ENCODE assay signal across 21 cellular contexts in genomic region chr9:93859431-93860215, GRCh38.
A peak's percentile ranks its signal among the peaks of the same experiment; 100 is the strongest.
DNase-seq lines count a peak whose midpoint lies in the region; ATAC-seq and TF ChIP-seq lines count a peak whose summit lies in the region.
"Had no signal": no experiment of that assay in that cellular context is flagged by ENCODE, and none has a peak within 500 bp of the region (broad histone marks: within the 10 kb centered on the region; RNA-seq: fewer than 3 reads in every experiment).

No MANE protein-coding gene starts in this region.

- H3K14ac ChIP-seq in neuronal stem cell (ENCODE audit: low read length), result no peak overlapping the region

- no peak overlapping the region for H3K4me2 ChIP-seq in GM23338
- no peak overlapping the region for H3K4me2 ChIP-seq in neuronal stem cell (ENCODE audit: insufficient read depth, low read length, poor library complexity, severe bottlenecking)

- peaks cover 25% of the 10 kb centered on the region for H3K4me1 Mint-ChIP-seq in GM23338
- H3K4me1 Mint-ChIP-seq: activated CD4-positive, alpha-beta T cell treated with anti-CD3 and anti-CD28 coated beads, Interleukin-2, amount 10 ng/mL, durations not matched to agents 24 days and 14 days had no signal

- no peak overlapping the region; the same call in 1 of the 2 replicates for H3K27ac Mint-ChIP-seq in GM23338
- H3K27ac Mint-ChIP-seq: activated CD4-positive, alpha-beta T cell treated with anti-CD3 and anti-CD28 coated beads, Interleukin-2, amount 10 ng/mL, durations not matched to agents 24 days and 14 days; activated naive CD4-positive, alpha-beta T cell treated with anti-CD3 and anti-CD28 coated beads, Interleukin-2, amount 50 U/mL, for 72 hours; T-helper 1 cell treated with Interleukin-12 subunit alpha and Interleukin-12 subunit beta and Interleukin-4 antibody, amounts not matched to agents 30 μg/mL and 1 μg/mL, for 36 hours had no signal

- intact Hi-C loops in Panc1 (cut with micrococcal nuclease; ENCODE audit: unreplicated experiment), result no loop called here

- no peaks in the 10 kb centered on the region for H4K20me1 ChIP-seq in GM23338 (replicated peaks; ENCODE audit: insufficient read depth)

- H3K79me2 ChIP-seq in GM23338 (replicated peaks; ENCODE audit: insufficient read depth), result no peaks in the 10 kb centered on the region

- H3K36me3 Mint-ChIP-seq in GM23338 (ENCODE audit: low read depth), result no peaks in the 10 kb centered on the region; the same call in 2 of the 3 replicates
- H3K36me3 Mint-ChIP-seq: activated naive CD4-positive, alpha-beta T cell treated with anti-CD3 and anti-CD28 coated beads, Interleukin-2, amount 50 U/mL, for 72 hours had no signal

- CTCF ChIA-PET in Panc1 (lab: Charles Lee), result interaction anchor here (0.6 kb wide), 2 partner anchors 16 to 81 kb away, joined by 6 to 8 read pairs; no protein-coding TSS in a partner anchor

- no peak overlapping the region for H4K8ac ChIP-seq in neuronal stem cell (ENCODE audit: low read depth, low read length)

- H2BK120ac ChIP-seq in neuronal stem cell (ENCODE audit: low read depth, low read length), result no peak overlapping the region

- in situ Hi-C loops in Panc1 (cut with HindIII; ENCODE audit: low pct_unique_long_range_greater_than_20kb, low sequenced_read_pairs), result no loop called here

- no peak overlapping the region for H3K9ac ChIP-seq in neuronal stem cell (ENCODE audit: low read depth, low read length, poor library complexity)

- no peak overlapping the region for H2BK15ac ChIP-seq in neuronal stem cell (ENCODE audit: low read length)

- H3K9me2 ChIP-seq in GM23338 (ENCODE audit: insufficient read depth), result no peaks in the 10 kb centered on the region

- H2BK5ac ChIP-seq in neuronal stem cell (ENCODE audit: low read length), result no peak overlapping the region

- H3K4me1 ChIP-seq in GM23338 (ENCODE audit: insufficient read depth), result peaks cover 13% of the 10 kb centered on the region; the same call in 1 of the 2 replicates
- H3K4me1 ChIP-seq in Panc1 (ENCODE audit: control insufficient read depth, insufficient read depth, low read length), result no peaks in the 10 kb centered on the region
- H3K4me1 ChIP-seq in neuronal stem cell (ENCODE audit: control insufficient read depth in 2 of 2, insufficient read depth in 1 of 2, low read depth in 1 of 2, low read length in 2 of 2), result peaks cover 0 to 9% of the 10 kb centered on the region in 2 donors
- H3K4me1 ChIP-seq: ascending aorta, transverse colon had no signal

- peak; percentile 5 for DNase-seq in NCI-H748 (lab: John Stamatoyannopoulos, UW; ENCODE audit: unreplicated experiment)
- DNase-seq in NCI-H748 treated with DMSO at 0.1 percent for 48 hours (lab: John Stamatoyannopoulos, UW), result no peak
- peak; percentile 40 for DNase-seq in GM23338 (ENCODE audit: low spot score)
- DNase-seq in Panc1 (ENCODE audit: low read depth, low spot score), result no peak
- no peak for DNase-seq in neuronal stem cell (ENCODE audit: low spot score)
- DNase-seq in GM10266 (ENCODE audit: extremely low spot score), result no peak
- no peak for DNase-seq in GM19240 (ENCODE audit: insufficient read length, low spot score)
- no peak for DNase-seq in stimulated activated naive CD4-positive, alpha-beta T cell treated with Interleukin-2 at 50 U/mL for 16 hours (lab: John Stamatoyannopoulos, UW)
- DNase-seq: activated CD4-positive, alpha-beta T cell treated with anti-CD3 and anti-CD28 coated beads, Interleukin-2, amount 10 ng/mL, durations not matched to agents 24 days and 14 days; caudate nucleus; COR-L47; dermis blood vessel endothelial cell; HCEC 1CT; left cardiac atrium; NCI-H1417 treated with DMSO at 0.1 percent for 48 hours; stimulated activated CD4-positive, alpha-beta T cell treated with anti-CD3 and anti-CD28 coated beads, Interleukin-2, amount 100 ng/mL, for 48 hours; stomach; transverse colon had no signal

- no peak overlapping the region for H3K4me3 Mint-ChIP-seq in GM23338
- H3K4me3 Mint-ChIP-seq: activated CD4-positive, alpha-beta T cell treated with anti-CD3 and anti-CD28 coated beads, Interleukin-2, amount 10 ng/mL, durations not matched to agents 24 days and 14 days; T-helper 1 cell treated with Interleukin-12 subunit alpha and Interleukin-12 subunit beta and Interleukin-4 antibody, amounts not matched to agents 30 μg/mL and 1 μg/mL, for 36 hours had no signal

- H3K27me3 Mint-ChIP-seq in GM23338 (ENCODE audit: insufficient read depth, low read depth, poor library complexity), result peaks cover 16% of the 10 kb centered on the region

- H3K36me3 ChIP-seq in GM23338 (ENCODE audit: insufficient read depth), result no peaks in the 10 kb centered on the region
- no peaks in the 10 kb centered on the region for H3K36me3 ChIP-seq in Panc1 (ENCODE audit: control insufficient read depth, insufficient read depth, low read length)
- no peaks in the 10 kb centered on the region for H3K36me3 ChIP-seq in neuronal stem cell (replicated peaks in 1 of 2; ENCODE audit: control insufficient read depth in 2 of 2, insufficient read depth in 2 of 2, low read length in 2 of 2)
- H3K36me3 ChIP-seq: ascending aorta, stomach, transverse colon had no signal

- TF ChIP-seq CTCF in GM23338 (conservative IDR thresholded peaks at IDR 0.05; ENCODE audit: low read depth in 2 of 2) (peak; percentile 41 to 64), Panc1 (IDR thresholded peaks at IDR 0.05) (peak; percentile 61; the same call in 1 of the 2 replicates), GM10266 (IDR thresholded peaks at IDR 0.05; ENCODE audit: control insufficient read depth, insufficient read depth, low read depth, missing control alignments) (no peak)

- H3K9me3 ChIP-seq in Panc1 (ENCODE audit: control insufficient read depth, insufficient read depth, low read depth, low read length) (no peaks in the 10 kb centered on the region), neuronal stem cell (replicated peaks in 1 of 2; ENCODE audit: control insufficient read depth in 2 of 2, insufficient read depth in 1 of 2, low read depth in 1 of 2, low read length in 2 of 2) (no peaks in the 10 kb centered on the region)
- H3K9me3 ChIP-seq: ascending aorta, stomach, transverse colon had no signal

- H3F3A ChIP-seq in GM23338 (replicated peaks; ENCODE audit: low read depth), result no peaks in the 10 kb centered on the region

- no peak overlapping the region for H3K23ac ChIP-seq in neuronal stem cell (ENCODE audit: low read depth, low read length, poor library complexity)

- no peak overlapping the region for H4K91ac ChIP-seq in neuronal stem cell (ENCODE audit: low read depth, low read length, poor library complexity)

- H2AK5ac ChIP-seq in neuronal stem cell (ENCODE audit: low read depth, low read length), result peak overlapping the region; percentile 67

- H2AFZ ChIP-seq in GM23338 (no peak overlapping the region), neuronal stem cell (ENCODE audit: low read length) (no peak overlapping the region)

- no peak overlapping the region for H3K27ac ChIP-seq in GM23338 (ENCODE audit: low read depth)
- no peak overlapping the region for H3K27ac ChIP-seq in Panc1 (ENCODE audit: low read length)
- no peak overlapping the region for H3K27ac ChIP-seq in neuronal stem cell (replicated peaks; ENCODE audit: low read length)
- H3K27ac ChIP-seq: ascending aorta, transverse colon had no signal

- ATAC-seq in GM23338 (peak; percentile 59), Panc1 (peak; percentile 72; the same call in 1 of the 2 replicates)
- ATAC-seq: activated naive CD4-positive, alpha-beta T cell treated with anti-CD3 and anti-CD28 coated beads, Interleukin-2, amount 50 U/mL, for 72 hours; left cardiac atrium had no signal

- no peak overlapping the region for H3K4me3 ChIP-seq in GM23338
- no peak overlapping the region for H3K4me3 ChIP-seq in Panc1 (ENCODE audit: low read depth in 2 of 2, low read length in 2 of 2)
- H3K4me3 ChIP-seq in neuronal stem cell (ENCODE audit: low read length in 2 of 2), result no peak overlapping the region
- H3K4me3 ChIP-seq: ascending aorta, transverse colon had no signal

- peak overlapping the region; percentile 66 for H3K18ac ChIP-seq in neuronal stem cell (ENCODE audit: low read length)

- H3K79me1 ChIP-seq in neuronal stem cell (ENCODE audit: low read depth, low read length), result no peaks in the 10 kb centered on the region

- no peaks in the 10 kb centered on the region for H3K9me3 Mint-ChIP-seq in GM23338
- H3K9me3 Mint-ChIP-seq: activated CD4-positive, alpha-beta T cell treated with anti-CD3 and anti-CD28 coated beads, Interleukin-2, amount 10 ng/mL, durations not matched to agents 24 days and 14 days; activated naive CD4-positive, alpha-beta T cell treated with anti-CD3 and anti-CD28 coated beads, Interleukin-2, amount 50 U/mL, for 72 hours; T-helper 1 cell treated with Interleukin-12 subunit alpha and Interleukin-12 subunit beta and Interleukin-4 antibody, amounts not matched to agents 30 μg/mL and 1 μg/mL, for 36 hours had no signal

- H2BK12ac ChIP-seq in neuronal stem cell (ENCODE audit: low read length), result no peak overlapping the region

- peaks cover 14% of the 10 kb centered on the region for H3K27me3 ChIP-seq in GM23338 (ENCODE audit: insufficient read depth)
- no peaks in the 10 kb centered on the region; the same call in 1 of the 2 replicates for H3K27me3 ChIP-seq in Panc1 (ENCODE audit: control insufficient read depth, insufficient read depth, low read length)
- H3K27me3 ChIP-seq in neuronal stem cell (ENCODE audit: control insufficient read depth in 3 of 3, insufficient read depth in 3 of 3, low read depth in 1 of 3, low read length in 3 of 3), result no peaks in the 10 kb centered on the region
- H3K27me3 ChIP-seq: ascending aorta had no signal

- H3K4ac ChIP-seq in neuronal stem cell (ENCODE audit: low read length), result no peak overlapping the region

- POLR2A ChIA-PET in Panc1 (lab: Charles Lee), result no interaction called here

- WGBS in neuronal stem cell (ENCODE audit: extremely low coverage in 2 of 2, insufficient read length in 2 of 2, insufficient replicate concordance in 1 of 2), 2 donors, result no CpG with 5 or more reads among the region's 10 CpGs

- no TSS peak for BruUV-seq in Panc1 (replicated peaks; lab: Mats Ljungman, UMichigan)

TF ChIP-seq in GM23338, 12 proteins besides CTCF, POLR2A, EP300 and RAD21 (continues in another document):
- no peak for TF ChIP-seq JUNB (IDR thresholded peaks at IDR 0.05; ENCODE audit: unreplicated experiment)
- no peak for TF ChIP-seq EZH2 (IDR thresholded peaks at IDR 0.05; ENCODE audit: low read depth, unreplicated experiment)
- no peak for TF ChIP-seq STAT1 (IDR thresholded peaks at IDR 0.05; ENCODE audit: unreplicated experiment)

Comparison
In these comparisons a context has a peak if more than half of its experiments do, and no peak if none do; other contexts are left out.
1. DNase-seq: peak in NCI-H748 (single experiment) and GM23338 (single experiment); none in NCI-H748 treated with DMSO at 0.1 percent for 48 hours (single experiment), Panc1 (single experiment), neuronal stem cell (single experiment), GM10266 (single experiment), GM19240 (single experiment) and stimulated activated naive CD4-positive, alpha-beta T cell treated with Interleukin-2 at 50 U/mL for 16 hours (single experiment).